ENCODE assay signal across 33 cellular contexts in genomic region chr12:59320112-59320511, GRCh38.
"Had no signal": no experiment of that assay in that cellular context is flagged by ENCODE, and none has a peak within 500 bp of the region (broad histone marks: within the 10 kb centered on the region; RNA-seq: fewer than 3 reads in every experiment).

No MANE protein-coding gene starts in this region.

- H3K36me3 ChIP-seq: MG63 had no signal

- H3K9me3 ChIP-seq: MG63 had no signal

- DNase-seq: Karpas-422, Kasumi-1, MG63, MM.1S, MV-4-11, NCI-H1048, NCI-H1092, NCI-H1092 treated with DMSO at 0.1 percent for 48 hours, NCI-H1105, NCI-H1105 treated with DMSO at 0.1 percent for 48 hours, NCI-H1417 treated with DMSO at 0.1 percent for 48 hours, NCI-H1436, NCI-H1436 treated with DMSO at 0.1 percent for 48 hours, NCI-H1694, NCI-H1694 treated with DMSO at 0.1 percent for 48 hours, NCI-H187, NCI-H187 treated with DMSO at 0.1 percent for 48 hours, NCI-H1930, NCI-H2029, NCI-H2029 treated with DMSO at 0.1 percent for 48 hours, NCI-H2081, NCI-H2081 treated with DMSO at 0.1 percent for 48 hours, NCI-H2107, NCI-H2171, NCI-H2171 treated with DMSO at 0.1 percent for 48 hours, NCI-H2227 treated with DMSO at 0.1 percent for 48 hours, NCI-H226, NCI-H345, NCI-H446, NCI-H446 treated with DMSO at 0.1 percent for 48 hours, NCI-H510A, NCI-H510A treated with DMSO at 0.1 percent for 48 hours, NCI-H524 had no signal

- H3K27me3 ChIP-seq: MG63 had no signal

- H3K4me3 ChIP-seq: MG63 had no signal
